Comparison of ENCODE assay signal across 9 cellular contexts in genomic region chr3:71010731-71011455, GRCh38.
DNase-seq lines count a peak whose midpoint lies in the region; ATAC-seq, FAIRE-seq and TF ChIP-seq lines count a peak whose summit lies in the region.
"Had no signal": no experiment of that assay in that cellular context is flagged by ENCODE, and none has a peak within 500 bp of the region (broad histone marks: within the 10 kb centered on the region; RNA-seq: fewer than 3 reads in every experiment).

No MANE protein-coding gene starts in this region.

- FAIRE-seq in K562 (lab: Jason Lieb, UNC), result no peak

- H3K9me3 Mint-ChIP-seq in CD8-positive, alpha-beta memory T cell, result peaks cover 0 to 1% (median 0%) of the 10 kb centered on the region in 5 donors

- intact Hi-C loops in K562 (cut with micrococcal nuclease), result no loop called here

- H2AFZ ChIP-seq in K562 (ENCODE audit: low read depth, low read length), result no peak overlapping the region

- H3K4me3 Mint-ChIP-seq in CD8-positive, alpha-beta memory T cell, result peak overlapping the region in 6 of 7 donors; percentile 13 to 59 (median 34)

- H3K27me3 ChIP-seq in CD8-positive, alpha-beta memory T cell (ENCODE audit: insufficient read depth, low read length, poor library complexity, severe bottlenecking), result no peaks in the 10 kb centered on the region
- no peaks in the 10 kb centered on the region for H3K27me3 ChIP-seq in K562 (ENCODE audit: control insufficient read depth in 2 of 2, insufficient read depth in 2 of 2, low read length in 2 of 2)

- no peaks in the 10 kb centered on the region for H3K27me3 Mint-ChIP-seq in CD8-positive, alpha-beta memory T cell

- no peaks in the 10 kb centered on the region for H3K9me1 ChIP-seq in K562 (ENCODE audit: control insufficient read depth, insufficient read depth, low read length)

- H3K36me3 ChIP-seq in CD8-positive, alpha-beta memory T cell (ENCODE audit: insufficient read depth, low read length), result peaks cover 10% of the 10 kb centered on the region
- H3K36me3 ChIP-seq in K562 (ENCODE audit: control insufficient read depth, insufficient read depth, low read length), result peaks cover 20% of the 10 kb centered on the region; the same call in 1 of the 3 replicates

- DNase-seq in CD8-positive, alpha-beta memory T cell, result peak in 3 of 5 donors; percentile 50 to 77 (median 58)
- DNase-seq in T follicular helper cell (ENCODE audit: low read depth) (peak; percentile 15), K562 (ENCODE audit: extremely low read depth in 1 of 4, low spot score in 3 of 4) (peak in 3 of 4 experiments; percentile 18 to 41 (median 37)), NCI-H2107 (lab: John Stamatoyannopoulos, UW) (no peak), cerebellar nuclear complex (lab: John Stamatoyannopoulos, UW) (no peak), dermis blood vessel endothelial cell (no peak)
- peak; percentile 20 for DNase-seq in stimulated activated CD8-positive, alpha-beta memory T cell treated with anti-CD3 and anti-CD28 coated beads, Interleukin-12 subunit alpha, Interleukin-12 subunit beta, amount 100 ng/mL, for 1 hour (ENCODE audit: low read depth)

- TF ChIP-seq POLR2A in K562 (conservative IDR thresholded peaks at IDR 0.05), result no peak

- no peak overlapping the region for H3K9ac ChIP-seq in K562 (ENCODE audit: insufficient read depth in 1 of 2, low read depth in 2 of 2, low read length in 2 of 2)

- no peak for TF ChIP-seq CTCF in K562 (IDR thresholded peaks at IDR 0.05 in 2 of 3, conservative IDR thresholded peaks at IDR 0.05 in 1 of 3; ENCODE audit: insufficient read depth in 2 of 3, low read depth in 1 of 3, low read length in 3 of 3)

- no peaks in the 10 kb centered on the region for H4K20me1 ChIP-seq in K562 (replicated peaks; ENCODE audit: control insufficient read depth, insufficient read depth, low read length)

- H3K4me1 ChIP-seq in CD8-positive, alpha-beta memory T cell (ENCODE audit: insufficient read depth, low read length), result peaks cover 68% of the 10 kb centered on the region
- no peaks in the 10 kb centered on the region for H3K4me1 ChIP-seq in K562 (replicated peaks in 1 of 2; ENCODE audit: control insufficient read depth in 2 of 2, insufficient read depth in 2 of 2, low read length in 2 of 2)

- no TSS peak for BruUV-seq in K562 (replicated peaks; lab: Mats Ljungman, UMichigan)

- CTCF ChIA-PET in CD8-positive, alpha-beta memory T cell (lab: Charles Lee), result interaction anchor here (1.0 to 2.3 kb wide), 2 partner anchors 498 to 571 kb away, joined by 3 to 5 read pairs; no protein-coding TSS in a partner anchor
- CTCF ChIA-PET in K562 (lab: Yijun Ruan, JAX; ENCODE audit: low intra/inter-chr PET ratio), result no interaction called here

- no peak for TF ChIP-seq RAD21 in K562 (CRISPR knock-in tag; conservative IDR thresholded peaks at IDR 0.05 in 1 of 2, IDR thresholded peaks at IDR 0.05 in 1 of 2)

- H3K4me3 ChIP-seq in CD8-positive, alpha-beta memory T cell (ENCODE audit: low read length), result no peak overlapping the region
- no peak overlapping the region for H3K4me3 ChIP-seq in K562
- H3K4me3 ChIP-seq: skin epidermis had no signal

- 69% methylated on average over 3 of the region's 3 CpGs for whole genome bisulfite sequencing in K562 (ENCODE audit: insufficient coverage, low coverage, missing lambda C conversion rate)

- peaks cover 63 to 85% (median 82%) of the 10 kb centered on the region in 3 donors for H3K4me1 Mint-ChIP-seq in CD8-positive, alpha-beta memory T cell

- H3K4me2 ChIP-seq in K562 (ENCODE audit: insufficient read depth, low read length), result no peak overlapping the region

- POLR2A ChIA-PET in CD8-positive, alpha-beta memory T cell (lab: Charles Lee), result no interaction called here
- POLR2A ChIA-PET in K562 (lab: Yijun Ruan, JAX), result no interaction called here

- no peaks in the 10 kb centered on the region for H3K79me2 ChIP-seq in K562 (ENCODE audit: control insufficient read depth, insufficient read depth, low read length)

- peak; percentile 54 for ATAC-seq in GM21786 (IDR thresholded peaks at IDR 0.05; ENCODE audit: unreplicated experiment)
- peak; percentile 85 for ATAC-seq in K562

- no peak for TF ChIP-seq EP300 in K562 (IDR thresholded peaks at IDR 0.05; ENCODE audit: low read length)

- no peak overlapping the region for H3K27ac ChIP-seq in CD8-positive, alpha-beta memory T cell (ENCODE audit: low read depth, low read length)
- no peak overlapping the region for H3K27ac ChIP-seq in K562 (ENCODE audit: extremely low read depth, low read depth, low read length)

- no peaks in the 10 kb centered on the region for H3K9me3 ChIP-seq in CD8-positive, alpha-beta memory T cell (ENCODE audit: low read length)
- H3K9me3 ChIP-seq in K562 (replicated peaks; ENCODE audit: control insufficient read depth, insufficient read depth, low read depth, low read length), result no peaks in the 10 kb centered on the region

- H3K36me3 Mint-ChIP-seq in CD8-positive, alpha-beta memory T cell, result peaks cover 14 to 50% (median 26%) of the 10 kb centered on the region in 3 donors

- in situ Hi-C loops in K562 (cut with MboI), result loop anchor here (25.0 kb wide), 1 partner anchor 576 kb away; the partner anchor contains the start of gene FOXP1

- peak overlapping the region; percentile 65 to 95 (median 90) for H3K27ac Mint-ChIP-seq in CD8-positive, alpha-beta memory T cell

TF ChIP-seq in K562, 482 proteins besides CTCF, POLR2A, EP300 and RAD21 (continues in another document):
- TF ChIP-seq, protein P1, sequence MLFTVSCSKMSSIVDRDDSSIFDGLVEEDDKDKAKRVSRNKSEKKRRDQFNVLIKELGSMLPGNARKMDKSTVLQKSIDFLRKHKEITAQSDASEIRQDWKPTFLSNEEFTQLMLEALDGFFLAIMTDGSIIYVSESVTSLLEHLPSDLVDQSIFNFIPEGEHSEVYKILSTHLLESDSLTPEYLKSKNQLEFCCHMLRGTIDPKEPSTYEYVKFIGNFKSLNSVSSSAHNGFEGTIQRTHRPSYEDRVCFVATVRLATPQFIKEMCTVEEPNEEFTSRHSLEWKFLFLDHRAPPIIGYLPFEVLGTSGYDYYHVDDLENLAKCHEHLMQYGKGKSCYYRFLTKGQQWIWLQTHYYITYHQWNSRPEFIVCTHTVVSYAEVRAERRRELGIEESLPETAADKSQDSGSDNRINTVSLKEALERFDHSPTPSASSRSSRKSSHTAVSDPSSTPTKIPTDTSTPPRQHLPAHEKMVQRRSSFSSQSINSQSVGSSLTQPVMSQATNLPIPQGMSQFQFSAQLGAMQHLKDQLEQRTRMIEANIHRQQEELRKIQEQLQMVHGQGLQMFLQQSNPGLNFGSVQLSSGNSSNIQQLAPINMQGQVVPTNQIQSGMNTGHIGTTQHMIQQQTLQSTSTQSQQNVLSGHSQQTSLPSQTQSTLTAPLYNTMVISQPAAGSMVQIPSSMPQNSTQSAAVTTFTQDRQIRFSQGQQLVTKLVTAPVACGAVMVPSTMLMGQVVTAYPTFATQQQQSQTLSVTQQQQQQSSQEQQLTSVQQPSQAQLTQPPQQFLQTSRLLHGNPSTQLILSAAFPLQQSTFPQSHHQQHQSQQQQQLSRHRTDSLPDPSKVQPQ (CRISPR knock-in tag; IDR thresholded peaks at IDR 0.05; ENCODE audit: borderline replicate concordance), result no peak
- no peak for TF ChIP-seq ZNF311 (CRISPR knock-in tag; IDR thresholded peaks at IDR 0.05)
- TF ChIP-seq, protein P2, sequence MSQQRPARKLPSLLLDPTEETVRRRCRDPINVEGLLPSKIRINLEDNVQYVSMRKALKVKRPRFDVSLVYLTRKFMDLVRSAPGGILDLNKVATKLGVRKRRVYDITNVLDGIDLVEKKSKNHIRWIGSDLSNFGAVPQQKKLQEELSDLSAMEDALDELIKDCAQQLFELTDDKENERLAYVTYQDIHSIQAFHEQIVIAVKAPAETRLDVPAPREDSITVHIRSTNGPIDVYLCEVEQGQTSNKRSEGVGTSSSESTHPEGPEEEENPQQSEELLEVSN (IDR thresholded peaks at IDR 0.05; ENCODE audit: borderline replicate concordance in 1 of 2, extremely low read depth in 1 of 2, insufficient read depth in 1 of 2, insufficient read length in 1 of 2, low read depth in 1 of 2, low read length in 1 of 2, poor library complexity in 1 of 2, severe bottlenecking in 1 of 2), result peak in 1 of 2 experiments; percentile 36
- no peak for TF ChIP-seq ELF2 (CRISPR knock-in tag; IDR thresholded peaks at IDR 0.05)
- TF ChIP-seq, protein P3, sequence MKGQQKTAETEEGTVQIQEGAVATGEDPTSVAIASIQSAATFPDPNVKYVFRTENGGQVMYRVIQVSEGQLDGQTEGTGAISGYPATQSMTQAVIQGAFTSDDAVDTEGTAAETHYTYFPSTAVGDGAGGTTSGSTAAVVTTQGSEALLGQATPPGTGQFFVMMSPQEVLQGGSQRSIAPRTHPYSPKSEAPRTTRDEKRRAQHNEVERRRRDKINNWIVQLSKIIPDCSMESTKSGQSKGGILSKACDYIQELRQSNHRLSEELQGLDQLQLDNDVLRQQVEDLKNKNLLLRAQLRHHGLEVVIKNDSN (CRISPR knock-in tag; IDR thresholded peaks at IDR 0.05), result peak; percentile 72
- no peak for TF ChIP-seq ATF2 (CRISPR knock-in tag; IDR thresholded peaks at IDR 0.05)
- TF ChIP-seq CC2D1A (IDR thresholded peaks at IDR 0.05), result no peak
- TF ChIP-seq NCOA1 (IDR thresholded peaks at IDR 0.05; ENCODE audit: low read depth), result no peak
- TF ChIP-seq ZNF316 (IDR thresholded peaks at IDR 0.05), result peak; percentile 18; the same call in 1 of the 2 replicates
- TF ChIP-seq, protein P4, sequence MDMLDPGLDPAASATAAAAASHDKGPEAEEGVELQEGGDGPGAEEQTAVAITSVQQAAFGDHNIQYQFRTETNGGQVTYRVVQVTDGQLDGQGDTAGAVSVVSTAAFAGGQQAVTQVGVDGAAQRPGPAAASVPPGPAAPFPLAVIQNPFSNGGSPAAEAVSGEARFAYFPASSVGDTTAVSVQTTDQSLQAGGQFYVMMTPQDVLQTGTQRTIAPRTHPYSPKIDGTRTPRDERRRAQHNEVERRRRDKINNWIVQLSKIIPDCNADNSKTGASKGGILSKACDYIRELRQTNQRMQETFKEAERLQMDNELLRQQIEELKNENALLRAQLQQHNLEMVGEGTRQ (CRISPR knock-in tag; IDR thresholded peaks at IDR 0.05), result peak; percentile 70
- no peak for TF ChIP-seq POU5F1 (IDR thresholded peaks at IDR 0.05; ENCODE audit: borderline replicate concordance, low read depth, low read length, partially characterized antibody)
- TF ChIP-seq CEBPB (tag; IDR thresholded peaks at IDR 0.05), result no peak

Comparison
In these comparisons a context has a peak if more than half of its experiments do, and no peak if none do; other contexts are left out.
1. DNase-seq: peak in CD8-positive, alpha-beta memory T cell (3 of 5), T follicular helper cell (single experiment), K562 (3 of 4) and stimulated activated CD8-positive, alpha-beta memory T cell treated with anti-CD3 and anti-CD28 coated beads, Interleukin-12 subunit alpha, Interleukin-12 subunit beta, amount 100 ng/mL, for 1 hour (single experiment); none in NCI-H2107 (single experiment), cerebellar nuclear complex (0 of 2) and dermis blood vessel endothelial cell (single experiment).